Comparison of ENCODE assay signal across 20 cellular contexts in the genomic region with DNA sequence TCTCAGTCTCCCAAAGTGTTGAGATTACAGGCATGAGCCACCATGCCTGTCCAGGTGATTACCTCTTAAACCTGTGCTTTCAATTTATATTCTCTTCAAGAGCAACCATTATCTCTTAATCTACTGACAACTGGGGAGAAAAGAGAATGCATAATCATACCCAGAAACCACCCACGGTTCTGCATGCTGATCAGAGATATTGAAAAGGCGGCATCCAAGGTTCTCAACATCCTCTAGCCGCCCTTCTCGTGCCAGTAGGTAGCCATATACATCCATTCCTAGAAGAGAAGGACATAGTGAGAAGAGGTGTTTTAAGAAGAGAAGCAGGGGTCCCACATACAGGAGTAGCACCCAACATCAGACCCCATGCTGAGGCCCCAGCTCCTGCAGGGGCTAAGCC.
"Had no signal": no experiment of that assay in that cellular context is flagged by ENCODE, and none has a peak within 500 bp of the region (broad histone marks: within the 10 kb centered on the region; RNA-seq: fewer than 3 reads in every experiment).

No MANE protein-coding gene starts in this region.

- H3K36me3 ChIP-seq: uterus had no signal

- H3K4me1 ChIP-seq: uterus had no signal

- H3K9me3 Mint-ChIP-seq: nephron had no signal

- H3K9me3 ChIP-seq: ascending aorta, gastrocnemius medialis, left lung, spleen, suprapubic skin, transverse colon, uterus had no signal

- DNase-seq: activated CD4-positive, CD25-positive, alpha-beta regulatory T cell treated with anti-CD3 and anti-CD28 coated beads, Interleukin-2, amount 50 U/mL, for 72 hours; activated T-cell treated with anti-CD3 and anti-CD28 coated beads for 4 hours; effector CD8-positive, alpha-beta T cell; gastrocnemius medialis; kidney; left lung; midbrain; nucleus accumbens; retina; SIG-M5; spleen; stimulated activated CD8-positive, alpha-beta memory T cell treated with anti-CD3 and anti-CD28 coated beads, Interleukin-4, amount 100 ng/mL, for 48 hours; stimulated activated naive CD4-positive, alpha-beta T cell treated with Interleukin-2 at 50 U/mL for 16 hours; transverse colon; uterus had no signal

- H3K4me3 ChIP-seq: ascending aorta, gastrocnemius medialis, left lung, spleen, suprapubic skin, transverse colon, uterus had no signal

- H3K27me3 ChIP-seq: ascending aorta, gastrocnemius medialis, left lung, spleen, suprapubic skin, transverse colon, uterus had no signal

- H3K27ac ChIP-seq: ascending aorta, gastrocnemius medialis, left lung, spleen, suprapubic skin, transverse colon, uterus had no signal

- ATAC-seq: esophagus mucosa, gastrocnemius medialis, left lung, SK-N-SH treated with all-trans-retinoic acid at 6 μM for 48 hours had no signal

- H3K4me3 Mint-ChIP-seq: nephron had no signal
